Comparison of ENCODE assay signal across 19 cellular contexts in the genomic region with DNA sequence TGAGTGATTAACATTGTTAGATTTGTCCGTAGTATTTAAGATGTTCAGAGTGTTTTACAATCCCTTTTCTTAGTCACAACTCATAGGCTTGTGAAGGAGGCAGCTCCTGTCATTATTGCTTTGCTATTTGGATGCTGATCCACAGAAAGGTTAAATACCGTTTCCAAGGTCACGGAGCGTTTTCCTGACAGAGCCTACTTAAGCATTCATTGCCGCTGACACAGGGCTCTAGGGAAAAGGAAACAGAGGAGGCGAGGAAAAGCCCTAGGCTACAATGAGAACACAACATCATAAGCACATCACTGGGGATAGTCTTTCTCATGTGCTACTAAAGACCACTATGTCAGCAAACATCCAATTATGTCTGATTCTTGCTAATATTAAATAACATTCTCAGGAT. TPM values are rescaled to one million over a fixed set of nuclear protein-coding genes. Genes with fewer than 3 reads are reported as not detected.
DNase-seq lines count a peak whose midpoint lies in the region; ATAC-seq, FAIRE-seq and TF ChIP-seq lines count a peak whose summit lies in the region.
"Had no signal": no experiment of that assay in that cellular context is flagged by ENCODE, and none has a peak within 500 bp of the region (broad histone marks: within the 10 kb centered on the region; RNA-seq: fewer than 3 reads in every experiment).

No MANE protein-coding gene starts in this region.

- peaks cover 44% of the 10 kb centered on the region for H3K4me1 ChIP-seq in adipocyte (ENCODE audit: control insufficient read depth, insufficient read depth, low read length)
- H3K4me1 ChIP-seq: stomach had no signal

- no peak for FAIRE-seq in HTR-8/SVneo (lab: Jason Lieb, UNC)
- FAIRE-seq: H54, TTC549 had no signal

- peaks cover 2% of the 10 kb centered on the region for H3K27me3 Mint-ChIP-seq in glutamatergic neuron (ENCODE audit: unreplicated experiment)
- H3K27me3 Mint-ChIP-seq: activated naive CD4-positive, alpha-beta T cell treated with anti-CD3 and anti-CD28 coated beads, Interleukin-2, amount 10 ng/mL, durations not matched to agents 7 days and 5 days had no signal

- H3K4me1 Mint-ChIP-seq in glutamatergic neuron (ENCODE audit: low read depth, unreplicated experiment), result peaks cover 39% of the 10 kb centered on the region
- H3K4me1 Mint-ChIP-seq: activated naive CD4-positive, alpha-beta T cell treated with anti-CD3 and anti-CD28 coated beads, Interleukin-2, amount 10 ng/mL, durations not matched to agents 7 days and 5 days had no signal

- no peaks in the 10 kb centered on the region for H3K27me3 ChIP-seq in adipocyte (replicated peaks; ENCODE audit: control insufficient read depth, insufficient read depth, low read length)
- H3K27me3 ChIP-seq: BLaER1 treated with 17β-estradiol and CSF1 and Interleukin-3, amounts not matched to agents 10 nM and 100 nM; esophagus muscularis mucosa; stomach had no signal

- H3K4me3 ChIP-seq in adipocyte (ENCODE audit: low read length) (peak overlapping the region; percentile 25), retinal pigment epithelial cell (ENCODE audit: low read length) (no peak overlapping the region)
- H3K4me3 ChIP-seq: BLaER1 treated with 17β-estradiol and CSF1 and Interleukin-3, amounts not matched to agents 10 nM and 100 nM; esophagus muscularis mucosa; skin epidermis; stomach had no signal

- ATAC-seq in GM19452 (IDR thresholded peaks at IDR 0.05; ENCODE audit: unreplicated experiment), result no peak
- ATAC-seq in HG03280 (IDR thresholded peaks at IDR 0.05; ENCODE audit: unreplicated experiment), result no peak

- H3K36me3 ChIP-seq in adipocyte (ENCODE audit: control insufficient read depth, insufficient read depth, low read length, severe bottlenecking), result no peaks in the 10 kb centered on the region
- H3K36me3 ChIP-seq: BLaER1 treated with 17β-estradiol and CSF1 and Interleukin-3, amounts not matched to agents 10 nM and 100 nM; esophagus muscularis mucosa; stomach had no signal

- DNase-seq in HTR-8/SVneo (ENCODE audit: insufficient read length, low spot score) (peak; percentile 8), adipocyte (ENCODE audit: low read depth) (peak; percentile 82), glutamatergic neuron (peak; percentile 35), retinal pigment epithelial cell (ENCODE audit: low read depth) (peak; percentile 97), KG1 (lab: John Stamatoyannopoulos, UW) (no peak), NCI-H2081 (lab: John Stamatoyannopoulos, UW) (no peak)
- DNase-seq: activated naive CD4-positive, alpha-beta T cell treated with anti-CD3 and anti-CD28 coated beads, Interleukin-2, amount 10 ng/mL, durations not matched to agents 7 days and 5 days; NCI-H446; stomach had no signal

- TF ChIP-seq CTCF in glutamatergic neuron (IDR thresholded peaks at IDR 0.05; ENCODE audit: partially characterized antibody, unreplicated experiment) (no peak), retinal pigment epithelial cell (conservative IDR thresholded peaks at IDR 0.05; ENCODE audit: low read depth, low read length) (no peak)

- H3K9ac ChIP-seq in adipocyte (ENCODE audit: low read length), result no peak overlapping the region
- H3K9ac ChIP-seq: BLaER1 treated with 17β-estradiol and CSF1 and Interleukin-3, amounts not matched to agents 10 nM and 100 nM had no signal

- H3K4me3 Mint-ChIP-seq in glutamatergic neuron (ENCODE audit: unreplicated experiment), result peak overlapping the region; percentile 65
- H3K4me3 Mint-ChIP-seq: activated naive CD4-positive, alpha-beta T cell treated with anti-CD3 and anti-CD28 coated beads, Interleukin-2, amount 10 ng/mL, durations not matched to agents 7 days and 5 days had no signal

- no peaks in the 10 kb centered on the region for H3K36me3 Mint-ChIP-seq in glutamatergic neuron (ENCODE audit: unreplicated experiment)
- H3K36me3 Mint-ChIP-seq: activated naive CD4-positive, alpha-beta T cell treated with anti-CD3 and anti-CD28 coated beads, Interleukin-2, amount 10 ng/mL, durations not matched to agents 7 days and 5 days had no signal

- H3K9me3 ChIP-seq in adipocyte (ENCODE audit: control insufficient read depth, low read length), result peaks cover 3% of the 10 kb centered on the region

- peaks cover 4% of the 10 kb centered on the region for H3K9me3 Mint-ChIP-seq in glutamatergic neuron (ENCODE audit: unreplicated experiment)
- H3K9me3 Mint-ChIP-seq: activated naive CD4-positive, alpha-beta T cell treated with anti-CD3 and anti-CD28 coated beads, Interleukin-2, amount 10 ng/mL, durations not matched to agents 7 days and 5 days had no signal

- H3K27ac Mint-ChIP-seq in glutamatergic neuron (ENCODE audit: unreplicated experiment), result peak overlapping the region; percentile 82
- H3K27ac Mint-ChIP-seq: activated naive CD4-positive, alpha-beta T cell treated with anti-CD3 and anti-CD28 coated beads, Interleukin-2, amount 10 ng/mL, durations not matched to agents 7 days and 5 days had no signal

RNA-seq across cellular contexts. Expression of a gene that starts 38.5 kb away (rescaled TPM):
- total RNA-seq in glutamatergic neuron (ENCODE audit: unreplicated experiment), result not detected
- total RNA-seq: chondrocyte, G401, RPMI7951 had no signal

Comparison
In these comparisons a context has a peak if more than half of its experiments do, and no peak if none do; other contexts are left out.
1. DNase-seq: peak in HTR-8/SVneo (single experiment), adipocyte (single experiment), glutamatergic neuron (single experiment) and retinal pigment epithelial cell (single experiment); none in KG1 (single experiment) and NCI-H2081 (0 of 2).